ENCODE assay signal across 16 cellular contexts in the genomic region with DNA sequence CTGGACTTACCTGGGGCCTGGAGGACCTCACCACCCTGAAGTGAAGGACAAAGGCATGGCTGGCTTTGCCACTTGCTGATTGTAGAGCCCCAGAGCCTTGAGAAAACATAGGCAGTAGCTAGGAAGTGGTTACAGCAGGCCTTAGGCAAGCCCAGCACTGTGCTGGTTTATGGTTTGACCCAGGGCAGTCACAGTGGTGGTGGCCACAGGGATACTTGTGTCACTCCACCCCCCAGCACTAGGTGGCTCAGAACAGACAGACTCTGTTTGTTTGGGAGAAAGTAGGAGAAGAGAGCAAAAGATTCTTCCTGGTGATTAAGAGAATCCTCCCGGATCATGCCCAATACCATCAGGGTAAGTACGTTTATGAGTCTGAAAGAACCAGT. TPM values are rescaled to one million over a fixed set of nuclear protein-coding genes. Genes with fewer than 3 reads are reported as not detected.
DNase-seq lines count a peak whose midpoint lies in the region; ATAC-seq and TF ChIP-seq lines count a peak whose summit lies in the region.
"Had no signal": no experiment of that assay in that cellular context is flagged by ENCODE, and none has a peak within 500 bp of the region (broad histone marks: within the 10 kb centered on the region; RNA-seq: fewer than 3 reads in every experiment).

No MANE protein-coding gene starts in this region.

- no peak overlapping the region for H3K4me3 ChIP-seq in Loucy (ENCODE audit: low read length, poor library complexity, severe bottlenecking)
- H3K4me3 ChIP-seq in mesendoderm (ENCODE audit: low read length) = no peak overlapping the region
- no peak overlapping the region for H3K4me3 ChIP-seq in aorta (ENCODE audit: low read length in 2 of 2)
- H3K4me3 ChIP-seq: sigmoid colon, thoracic aorta had no signal

- no peaks in the 10 kb centered on the region for H3K4me1 ChIP-seq in Loucy (ENCODE audit: insufficient read depth, low read length, poor library complexity, severe bottlenecking)
- no peaks in the 10 kb centered on the region for H3K4me1 ChIP-seq in mesendoderm (ENCODE audit: control insufficient read depth, low read depth, low read length)
- peaks cover 0 to 2% of the 10 kb centered on the region in 2 donors for H3K4me1 ChIP-seq in aorta (ENCODE audit: control insufficient read depth in 1 of 2, insufficient read depth in 2 of 2, low read length in 2 of 2)
- H3K4me1 ChIP-seq: sigmoid colon had no signal

- no peaks in the 10 kb centered on the region for H3K79me1 ChIP-seq in mesendoderm (ENCODE audit: low read length)

- WGBS in mesendoderm (ENCODE audit: extremely low coverage, insufficient coverage, low lambda C conversion rate) = no CpG with 5 or more reads among the region's 2 CpGs
- 68 to 93% methylated on average over 2 of the region's 2 CpGs for WGBS in aorta, 2 donors

- no peak overlapping the region for H2BK120ac ChIP-seq in mesendoderm (ENCODE audit: low read depth, low read length)

- no peaks in the 10 kb centered on the region for H3K9me3 ChIP-seq in Loucy (ENCODE audit: insufficient read depth, low read depth, low read length)
- H3K9me3 ChIP-seq in aorta (ENCODE audit: control insufficient read depth, low read length) = no peaks in the 10 kb centered on the region
- H3K9me3 ChIP-seq: sigmoid colon, thoracic aorta had no signal

- TF ChIP-seq CTCF in GM12872 (IDR thresholded peaks at IDR 0.05; ENCODE audit: insufficient read depth, low read depth, low read length) = peak; percentile 17; the same call in 1 of the 3 replicates
- TF ChIP-seq CTCF in Loucy (conservative IDR thresholded peaks at IDR 0.05; ENCODE audit: low read length) = peak; percentile 34

- no peak overlapping the region for H3K18ac ChIP-seq in mesendoderm (ENCODE audit: low read length)

- ATAC-seq in GM21786 (IDR thresholded peaks at IDR 0.05; ENCODE audit: unreplicated experiment) = peak; percentile 30
- no peak for ATAC-seq in GM18505 (IDR thresholded peaks at IDR 0.05; ENCODE audit: unreplicated experiment)
- no peak for ATAC-seq in aorta (ENCODE audit: low FRiP score)

- intact Hi-C loops in aorta (cut with DNase I) = no loop called here

- no peak overlapping the region for H2AK5ac ChIP-seq in mesendoderm (ENCODE audit: low read length)

- no peak overlapping the region for H3K27ac ChIP-seq in mesendoderm (ENCODE audit: low read depth, low read length)
- no peak overlapping the region for H3K27ac ChIP-seq in aorta (ENCODE audit: low read depth in 1 of 2, low read length in 2 of 2)
- H3K27ac ChIP-seq: sigmoid colon, thoracic aorta had no signal

- H3K4me2 ChIP-seq in Loucy (ENCODE audit: low read depth, low read length, poor library complexity, severe bottlenecking) = no peak overlapping the region
- H3K4me2 ChIP-seq in mesendoderm (ENCODE audit: low read length) = no peak overlapping the region

- H4K20me1 ChIP-seq in Loucy (ENCODE audit: insufficient read depth, low read length, poor library complexity, severe bottlenecking) = no peaks in the 10 kb centered on the region

- no peak overlapping the region for H3K4ac ChIP-seq in mesendoderm (ENCODE audit: low read depth, low read length)

- no peak for TF ChIP-seq POLR2A in GM18505 (IDR thresholded peaks at IDR 0.05; ENCODE audit: borderline replicate concordance, extremely low read depth, insufficient read depth, insufficient read length)

- H2BK5ac ChIP-seq in mesendoderm (ENCODE audit: low read length) = no peak overlapping the region

- H3K56ac ChIP-seq in mesendoderm (ENCODE audit: low read length) = no peak overlapping the region

- no peak overlapping the region for H2BK15ac ChIP-seq in mesendoderm (replicated peaks; ENCODE audit: low read depth)

- H3F3A ChIP-seq in Loucy (ENCODE audit: low read depth) = no peaks in the 10 kb centered on the region

- no peak overlapping the region for H3K23ac ChIP-seq in mesendoderm (ENCODE audit: low read length)

- H3K9ac ChIP-seq in Loucy (ENCODE audit: low read depth, low read length, poor library complexity, severe bottlenecking) (no peak overlapping the region), mesendoderm (ENCODE audit: low read length) (no peak overlapping the region)

- no peak overlapping the region for H4K8ac ChIP-seq in mesendoderm (ENCODE audit: low read depth, low read length)

- no peaks in the 10 kb centered on the region for H3K79me2 ChIP-seq in Loucy (ENCODE audit: insufficient read depth, low read length)
- H3K79me2 ChIP-seq in mesendoderm (ENCODE audit: control insufficient read depth, insufficient read depth, low read length) = no peaks in the 10 kb centered on the region

- no peak overlapping the region for H2AFZ ChIP-seq in Loucy (ENCODE audit: low read length)

- no peaks in the 10 kb centered on the region for H3K9me2 ChIP-seq in Loucy (replicated peaks; ENCODE audit: low read depth, low read length)

- H3K27me3 ChIP-seq in Loucy (ENCODE audit: insufficient read depth, low read length, poor library complexity, severe bottlenecking) = no peaks in the 10 kb centered on the region
- no peaks in the 10 kb centered on the region for H3K27me3 ChIP-seq in mesendoderm (ENCODE audit: insufficient read depth, low read length, poor library complexity)
- no peaks in the 10 kb centered on the region for H3K27me3 ChIP-seq in aorta (ENCODE audit: control insufficient read depth in 1 of 2, insufficient read depth in 2 of 2, low read length in 1 of 2)
- H3K27me3 ChIP-seq: sigmoid colon had no signal

- DNase-seq in mesendoderm = peak; percentile 38
- DNase-seq in pons (ENCODE audit: low spot score) = no peak
- DNase-seq in aorta = no peak
- DNase-seq in COLO668 (lab: John Stamatoyannopoulos, UW; ENCODE audit: unreplicated experiment) = no peak
- DNase-seq: activated B cell treated with CpG ODN at 0.5 μM for 24 hours; NCI-H1436; NCI-H524 treated with DMSO at 0.1 percent for 48 hours; sigmoid colon; stimulated activated CD4-positive, alpha-beta T cell treated with anti-CD3 and anti-CD28 coated beads, Interleukin-2, amount 100 ng/mL, for 48 hours; stimulated activated CD8-positive, alpha-beta memory T cell treated with anti-CD3 and anti-CD28 coated beads, Interleukin-4, amount 100 ng/mL, for 48 hours had no signal

- H3K36me3 ChIP-seq in Loucy (ENCODE audit: insufficient read depth, low read length) (no peaks in the 10 kb centered on the region), mesendoderm (ENCODE audit: control insufficient read depth, insufficient read depth, low read length) (no peaks in the 10 kb centered on the region), aorta (ENCODE audit: control insufficient read depth in 1 of 2, insufficient read depth in 2 of 2, low read length in 1 of 2) (no peaks in the 10 kb centered on the region)
- H3K36me3 ChIP-seq: sigmoid colon, thoracic aorta had no signal

- H4K5ac ChIP-seq in mesendoderm (ENCODE audit: low read length) = no peak overlapping the region

RNA-seq across cellular contexts. Expression of gene COL8A1, which starts 13.2 kb away (rescaled TPM):
- polyA plus RNA-seq in mesendoderm (2013, experiment 1 of 2) = 0.20 TPM
- polyA plus RNA-seq in mesendoderm (2013, experiment 2 of 2) = 0.24 TPM
- total RNA-seq in aorta = 100 to 1,000 TPM; 264 to 514 TPM
- 100 to 1,000 TPM; 208 to 277 TPM for polyA plus RNA-seq in aorta
- polyA plus RNA-seq: IgD-negative memory B cell had no signal
